8 cellular contexts compared by ENCODE assay signal in the genomic region with DNA sequence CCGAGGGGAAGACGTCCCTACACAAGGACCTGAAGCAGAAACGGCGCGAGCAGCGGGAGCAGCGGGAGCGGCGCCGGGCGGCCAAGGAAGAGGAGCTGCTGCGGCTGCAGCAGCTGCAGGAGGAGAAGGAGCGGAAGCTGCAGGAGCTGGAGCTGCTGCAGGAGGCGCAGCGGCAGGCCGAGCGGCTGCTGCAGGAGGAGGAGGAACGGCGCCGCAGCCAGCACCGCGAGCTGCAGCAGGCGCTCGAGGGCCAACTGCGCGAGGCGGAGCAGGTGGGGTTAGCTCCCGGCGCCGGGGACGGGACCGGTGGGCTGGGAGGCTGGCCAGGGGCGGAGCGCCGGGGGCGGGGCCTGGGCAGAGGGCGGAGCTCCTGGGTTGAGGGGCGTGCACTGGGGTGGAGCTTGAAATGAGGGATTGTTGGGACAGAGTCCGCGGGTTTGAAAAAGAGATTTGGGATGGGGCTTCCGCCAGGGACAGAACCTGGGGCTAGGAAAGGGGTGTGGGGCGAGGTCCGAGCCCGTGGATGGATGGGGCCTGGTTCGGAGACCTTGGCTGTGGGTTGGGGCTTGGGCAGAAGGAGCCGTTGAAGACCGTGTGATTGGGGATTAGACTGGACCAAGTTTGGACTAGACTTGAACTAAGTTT. TPM values are rescaled to one million over a fixed set of nuclear protein-coding genes. Genes with fewer than 3 reads are reported as not detected.
DNase-seq lines count a peak whose midpoint lies in the region; ATAC-seq and TF ChIP-seq lines count a peak whose summit lies in the region.

No MANE protein-coding gene starts in this region.

- H3K27me3 Mint-ChIP-seq in stimulated activated memory B cell treated with anti-CD40 and anti-IgM and Interleukin-4, amounts not matched to agents 10 μg/mL and 1 μg/mL and 100 μg/mL, for 72 hours = no peaks in the 10 kb centered on the region

- H3K9ac ChIP-seq in colonic mucosa (ENCODE audit: low read depth in 2 of 2, low read length in 2 of 2) = peak overlapping the region; percentile 35 to 68

- no peaks in the 10 kb centered on the region for H3K27me3 ChIP-seq in colonic mucosa

- H3K27ac Mint-ChIP-seq in stimulated activated memory B cell treated with anti-CD40 and anti-IgM and Interleukin-4, amounts not matched to agents 10 μg/mL and 1 μg/mL and 100 μg/mL, for 72 hours = peak overlapping the region; percentile 41

- H3K9me3 ChIP-seq in colonic mucosa = no peaks in the 10 kb centered on the region

- H3K36me3 ChIP-seq in colonic mucosa = no peaks in the 10 kb centered on the region

- H3K36me3 Mint-ChIP-seq in stimulated activated memory B cell treated with anti-CD40 and anti-IgM and Interleukin-4, amounts not matched to agents 10 μg/mL and 1 μg/mL and 100 μg/mL, for 72 hours = peaks cover 81% of the 10 kb centered on the region

- peak overlapping the region; percentile 60 for H3K4me3 ChIP-seq in colonic mucosa

- no peaks in the 10 kb centered on the region for H3K4me1 ChIP-seq in colonic mucosa

- TF ChIP-seq CTCF in colonic mucosa (IDR thresholded peaks at IDR 0.05) = no peak

- H3K4me1 Mint-ChIP-seq in stimulated activated memory B cell treated with anti-CD40 and anti-IgM and Interleukin-4, amounts not matched to agents 10 μg/mL and 1 μg/mL and 100 μg/mL, for 72 hours = peaks cover 21% of the 10 kb centered on the region

- DNase-seq in GOT3 (lab: John Stamatoyannopoulos, UW) (peak; percentile 55), NCI-H460 (ENCODE audit: extremely low read depth, low read depth) (peak; percentile 41), colonic mucosa (peak; percentile 94), kidney glomerular epithelial cell (lab: John Stamatoyannopoulos, UW) (peak; percentile 56)

- no peak overlapping the region for H3K4me3 Mint-ChIP-seq in stimulated activated memory B cell treated with anti-CD40 and anti-IgM and Interleukin-4, amounts not matched to agents 10 μg/mL and 1 μg/mL and 100 μg/mL, for 72 hours

- no peaks in the 10 kb centered on the region for H3K9me3 Mint-ChIP-seq in stimulated activated memory B cell treated with anti-CD40 and anti-IgM and Interleukin-4, amounts not matched to agents 10 μg/mL and 1 μg/mL and 100 μg/mL, for 72 hours

- ATAC-seq in stimulated activated memory B cell treated with anti-CD40 and anti-IgM and Interleukin-4, amounts not matched to agents 10 μg/mL and 1 μg/mL and 100 μg/mL, for 72 hours = no peak
- ATAC-seq in GM21526 (IDR thresholded peaks at IDR 0.05; ENCODE audit: low FRiP score, unreplicated experiment) = no peak
- no peak for ATAC-seq in GM18861 (IDR thresholded peaks at IDR 0.05; ENCODE audit: unreplicated experiment)
- no peak for ATAC-seq in GM21390 (IDR thresholded peaks at IDR 0.05; ENCODE audit: unreplicated experiment)

- intact Hi-C loops in colonic mucosa (cut with DNase I) = no loop called here

- peak overlapping the region; percentile 14 for H3K27ac ChIP-seq in colonic mucosa

RNA-seq across cellular contexts. Expression of gene DEF6, which starts 20.7 kb away (rescaled TPM):
- 2.1 and 2.7 TPM in 2 replicates for total RNA-seq in NCI-H460 (2014; rRNA removed; shearing (Covaris generic))
- polyA plus RNA-seq in NCI-H460 (2014; cell fraction: nucleus; rRNA removed) = 8.5 and 11.5 TPM in 2 replicates
- 10 to 100 TPM in 1 of 2 donors, 1 to 10 TPM in 1; 8.1 to 12.5 TPM for total RNA-seq in colonic mucosa

RNA-seq across cellular contexts. Expression of gene PPARD, which starts 24.0 kb away (rescaled TPM):
- 1.7 and 2.1 TPM in 2 replicates for total RNA-seq in NCI-H460 (2014; rRNA removed; shearing (Covaris generic))
- polyA plus RNA-seq in NCI-H460 (2014; cell fraction: nucleus; rRNA removed) = 1.5 and 2.3 TPM in 2 replicates
- 10 to 100 TPM; 38.1 to 41.8 TPM for total RNA-seq in colonic mucosa

RNA-seq across cellular contexts. Expression of gene ZNF76, which starts 58.8 kb away (rescaled TPM):
- 7.2 and 7.9 TPM in 2 replicates for total RNA-seq in NCI-H460 (2014; rRNA removed; shearing (Covaris generic))
- polyA plus RNA-seq in NCI-H460 (2014; cell fraction: nucleus; rRNA removed) = 29.4 and 36.2 TPM in 2 replicates
- 10 to 100 TPM; 20.3 to 33.8 TPM for total RNA-seq in colonic mucosa

Comparison
In these comparisons a context has a peak if more than half of its experiments do, and no peak if none do; other contexts are left out.
1. DNase-seq: peak in every context shown above with its lines; median percentile 94 in colonic mucosa; 56 in kidney glomerular epithelial cell; 55 in GOT3; 41 in NCI-H460.
2. RNA of gene PPARD, which starts 24.0 kb away (total RNA-seq): 38.1 to 41.8 TPM in colonic mucosa; 1.7 to 2.1 TPM in NCI-H460; every median in the first group is over 10 times any median in the second.